In the genomic region with DNA sequence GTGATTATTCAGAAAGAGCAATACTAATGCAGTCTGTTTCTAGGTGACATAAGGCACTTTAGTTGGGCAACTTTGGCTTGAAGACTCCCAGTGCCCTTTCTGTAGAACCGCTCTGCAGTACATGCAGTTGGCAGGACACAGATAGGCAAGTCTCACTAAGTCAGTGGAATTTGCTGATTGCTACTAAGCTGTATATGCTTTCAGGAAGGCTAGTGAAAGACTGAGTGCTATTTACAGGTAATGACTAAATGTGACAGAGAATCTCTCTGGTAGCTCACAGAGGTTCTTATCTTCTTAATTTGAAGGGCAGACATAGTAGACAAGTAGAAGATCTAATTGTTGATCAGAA, we compare ENCODE assay signal across 19 cellular contexts.
"Had no signal": no experiment of that assay in that cellular context is flagged by ENCODE, and none has a peak within 500 bp of the region (broad histone marks: within the 10 kb centered on the region; RNA-seq: fewer than 3 reads in every experiment).

No MANE protein-coding gene starts in this region.

- H3K27ac ChIP-seq: foreskin keratinocyte, left lung, neutrophil, right lobe of liver, skin epidermis, stomach, thoracic aorta had no signal

- H3K4me1 ChIP-seq: foreskin keratinocyte, left lung, right lobe of liver, stomach had no signal

- ATAC-seq: foreskin keratinocyte; left lung; naive thymus-derived CD8-positive, alpha-beta T cell; right lobe of liver had no signal

- FAIRE-seq: colon, urothelium cell line had no signal

- H3K36me3 ChIP-seq: left lung, neutrophil, right lobe of liver, stomach, thoracic aorta had no signal

- H3K9me3 ChIP-seq: right lobe of liver had no signal

- H3K27me3 ChIP-seq: foreskin keratinocyte, left lung, neutrophil, right lobe of liver, stomach had no signal

- H3K4me3 ChIP-seq: left lung, lung, right lobe of liver, skin epidermis, stomach, thoracic aorta had no signal

- DNase-seq: cerebellar nuclear complex; islet precursor cell; left lung; mesenchymal stem cell; naive thymus-derived CD8-positive, alpha-beta T cell; posterior cingulate gyrus; right lobe of liver; stimulated activated CD4-positive, alpha-beta T cell treated with anti-CD3 and anti-CD28 coated beads, Interleukin-2, amount 100 ng/mL, for 24 hours; stimulated activated CD4-positive, alpha-beta T cell treated with anti-CD3 and anti-CD28 coated beads, Interleukin-4, amount 100 ng/mL, for 4 hours; stimulated activated naive B cell treated with anti-CD40 and anti-IgM and Interleukin-4, amounts not matched to agents 10 μg/mL and 1 μg/mL and 100 μg/mL, for 72 hours; stomach; substantia nigra had no signal
